In genomic region chr1:240385985-240386978, GRCh38 we compare ENCODE assay signal across 13 cellular contexts.
A peak's percentile ranks its signal among the peaks of the same experiment; 100 is the strongest.
DNase-seq lines count a peak whose midpoint lies in the region; ATAC-seq and TF ChIP-seq lines count a peak whose summit lies in the region.
"Had no signal": no experiment of that assay in that cellular context is flagged by ENCODE, and none has a peak within 500 bp of the region (broad histone marks: within the 10 kb centered on the region; RNA-seq: fewer than 3 reads in every experiment).

No MANE protein-coding gene starts in this region.

- H3K4me1 ChIP-seq in Karpas-422 (ENCODE audit: low read length): no peaks in the 10 kb centered on the region
- H3K4me1 ChIP-seq: SJCRH30, testis had no signal

- H3K4me3 ChIP-seq in Karpas-422 (ENCODE audit: low read length): no peak overlapping the region
- H3K4me3 ChIP-seq: SJCRH30, testis had no signal

- no peaks in the 10 kb centered on the region for H3K9me3 ChIP-seq in Karpas-422 (ENCODE audit: low read length)
- H3K9me3 ChIP-seq: SJCRH30, testis had no signal

- H3K9ac ChIP-seq in Karpas-422 (ENCODE audit: low read length): no peak overlapping the region

- peak overlapping the region; percentile 11 for H3K27ac Mint-ChIP-seq in osteocyte (ENCODE audit: unreplicated experiment)

- H3K9me3 Mint-ChIP-seq in osteocyte (ENCODE audit: unreplicated experiment): peaks cover 9% of the 10 kb centered on the region

- H3K4me2 ChIP-seq in Karpas-422 (ENCODE audit: low read depth, low read length, poor library complexity, severe bottlenecking): no peak overlapping the region

- peaks cover 22% of the 10 kb centered on the region for H3K4me1 Mint-ChIP-seq in osteocyte (ENCODE audit: unreplicated experiment)

- ATAC-seq in HG02642 (IDR thresholded peaks at IDR 0.05; ENCODE audit: poor library complexity, unreplicated experiment) (no peak), GM19324 (IDR thresholded peaks at IDR 0.05; ENCODE audit: low FRiP score, unreplicated experiment) (no peak)

- no peaks in the 10 kb centered on the region for H3K36me3 ChIP-seq in Karpas-422 (ENCODE audit: insufficient read depth, low read length)
- H3K36me3 ChIP-seq: SJCRH30 had no signal

- no peak overlapping the region for H3K27ac ChIP-seq in Karpas-422 (ENCODE audit: low read length)
- H3K27ac ChIP-seq: SJCRH30, testis had no signal

- no peak for TF ChIP-seq CTCF in osteocyte (IDR thresholded peaks at IDR 0.05)

- H3K4me3 Mint-ChIP-seq in osteocyte (ENCODE audit: unreplicated experiment): no peak overlapping the region

- no peaks in the 10 kb centered on the region for H3K27me3 Mint-ChIP-seq in osteocyte (ENCODE audit: unreplicated experiment)

- H3K36me3 Mint-ChIP-seq in osteocyte (ENCODE audit: unreplicated experiment): peaks cover 8% of the 10 kb centered on the region

- H2AFZ ChIP-seq in Karpas-422 (ENCODE audit: low read length): no peak overlapping the region

- H4K20me1 ChIP-seq in Karpas-422 (ENCODE audit: insufficient read depth, low read depth, low read length): no peaks in the 10 kb centered on the region

- peak; percentile 80 for DNase-seq in AG20443 (ENCODE audit: low spot score)
- peak; percentile 95 for DNase-seq in M059J (ENCODE audit: low read depth)
- peak; percentile 93 for DNase-seq in dedifferentiated amniotic fluid mesenchymal stem cell (ENCODE audit: extremely low spot score)
- no peak for DNase-seq in osteocyte (ENCODE audit: extremely low spot score, unreplicated experiment)
- no peak for DNase-seq in activated CD4-positive, CD25-positive, alpha-beta regulatory T cell (lab: John Stamatoyannopoulos, UW)
- DNase-seq in Karpas-422: no peak
- DNase-seq: activated CD4-positive, alpha-beta T cell treated with anti-CD3 and anti-CD28 coated beads for 48 hours; glutamatergic neuron; NCI-H526 treated with DMSO at 0.1 percent for 48 hours; SJCRH30; testis had no signal

- no peaks in the 10 kb centered on the region for H3K27me3 ChIP-seq in Karpas-422 (ENCODE audit: low read length)
- H3K27me3 ChIP-seq: SJCRH30, testis had no signal

- H3K79me2 ChIP-seq in Karpas-422 (ENCODE audit: low read length): no peaks in the 10 kb centered on the region

- H3K9me2 ChIP-seq in Karpas-422 (replicated peaks; ENCODE audit: insufficient read depth, low read length): no peaks in the 10 kb centered on the region

Comparison
In these comparisons a context has a peak if more than half of its experiments do, and no peak if none do; other contexts are left out.
1. DNase-seq: peak in AG20443 (single experiment), M059J (single experiment) and dedifferentiated amniotic fluid mesenchymal stem cell (single experiment); none in osteocyte (single experiment), activated CD4-positive, CD25-positive, alpha-beta regulatory T cell (0 of 4) and Karpas-422 (single experiment).